Comparison of ENCODE assay signal across 12 cellular contexts in genomic region chr12:46210835-46211439, GRCh38. TPM values are rescaled to one million over a fixed set of nuclear protein-coding genes. Genes with fewer than 3 reads are reported as not detected.
DNase-seq lines count a peak whose midpoint lies in the region; ATAC-seq and TF ChIP-seq lines count a peak whose summit lies in the region.
"Had no signal": no experiment of that assay in that cellular context is flagged by ENCODE, and none has a peak within 500 bp of the region (broad histone marks: within the 10 kb centered on the region; RNA-seq: fewer than 3 reads in every experiment).

No MANE protein-coding gene starts in this region.

- TF ChIP-seq CTCF in esophagus muscularis mucosa (IDR thresholded peaks at IDR 0.05), result no peak
- TF ChIP-seq CTCF in spleen (IDR thresholded peaks at IDR 0.05 in 8 of 11, conservative IDR thresholded peaks at IDR 0.05 in 3 of 11), result peak in 1 of 11 experiments; percentile 1

- CTCF ChIA-PET in activated CD8-positive, alpha-beta memory T cell treated with anti-CD3 and anti-CD28 coated beads, Interleukin-2, amount 10 ng/mL, durations not matched to agents 7 days and 5 days (lab: Charles Lee), result no interaction called here

- H3K4me1 ChIP-seq in esophagus muscularis mucosa (peaks cover 43 to 87% (median 73%) of the 10 kb centered on the region in 4 donors), spleen (peaks cover 35 to 100% (median 83%) of the 10 kb centered on the region in 6 donors)

- H3K36me3 ChIP-seq in esophagus muscularis mucosa (peaks cover 0 to 7% (median 0%) of the 10 kb centered on the region in 4 donors), spleen (peaks cover 0 to 37% (median 4%) of the 10 kb centered on the region in 6 donors)

- intact Hi-C loops in esophagus muscularis mucosa (cut with DNase I), result no loop called here
- intact Hi-C loops in spleen (cut with DNase I; ENCODE audit: low total_unique reads), result no loop called here

- H3K9me3 ChIP-seq in esophagus muscularis mucosa (no peaks in the 10 kb centered on the region), spleen (no peaks in the 10 kb centered on the region)

- peaks cover 70% of the 10 kb centered on the region for H3K4me1 Mint-ChIP-seq in activated CD8-positive, alpha-beta memory T cell treated with anti-CD3 and anti-CD28 coated beads, Interleukin-2, amount 10 ng/mL, durations not matched to agents 7 days and 5 days
- peaks cover 75% of the 10 kb centered on the region for H3K4me1 Mint-ChIP-seq in T-helper 2 cell treated with Interferon-gamma antibody and Interleukin-4, amounts not matched to agents 5 μg/mL and 100 μg/mL, for 36 hours (ENCODE audit: low read depth)

- no peak for TF ChIP-seq POLR2A in esophagus muscularis mucosa (IDR thresholded peaks at IDR 0.05; ENCODE audit: low read depth)
- TF ChIP-seq POLR2A in spleen (IDR thresholded peaks at IDR 0.05), result no peak

- no peak for DNase-seq in activated CD8-positive, alpha-beta memory T cell treated with anti-CD3 and anti-CD28 coated beads, Interleukin-2, amount 10 ng/mL, durations not matched to agents 7 days and 5 days
- DNase-seq in activated CD8-positive, alpha-beta memory T cell treated with anti-CD3 and anti-CD28 coated beads, Interleukin-2, amount 50 U/mL, for 4 hours, result no peak
- no peak for DNase-seq in T-helper 2 cell treated with Interferon-gamma antibody and Interleukin-4, amounts not matched to agents 5 μg/mL and 100 μg/mL, for 36 hours (ENCODE audit: low spot score)
- DNase-seq in esophagus muscularis mucosa (ENCODE audit: extremely low spot score) (no peak), spleen (no peak), SHP77 (lab: John Stamatoyannopoulos, UW) (no peak), superior temporal gyrus (ENCODE audit: extremely low spot score) (no peak)
- DNase-seq in stimulated activated CD4-positive, alpha-beta T cell treated with anti-CD3 and anti-CD28 coated beads, Interleukin-2, amount 100 ng/mL, for 24 hours, result no peak
- DNase-seq: IMR-90, NCI-H146 had no signal

- no peaks in the 10 kb centered on the region for H3K27me3 Mint-ChIP-seq in activated CD8-positive, alpha-beta memory T cell treated with anti-CD3 and anti-CD28 coated beads, Interleukin-2, amount 10 ng/mL, durations not matched to agents 7 days and 5 days
- H3K27me3 Mint-ChIP-seq in T-helper 2 cell treated with Interferon-gamma antibody and Interleukin-4, amounts not matched to agents 5 μg/mL and 100 μg/mL, for 36 hours (ENCODE audit: low read depth), result no peaks in the 10 kb centered on the region
- H3K27me3 Mint-ChIP-seq: brain had no signal

- H3K27ac ChIP-seq in esophagus muscularis mucosa (replicated peaks in 1 of 4) (peak overlapping the region; percentile 73 to 79 (median 77)), spleen (peak overlapping the region; percentile 49 to 91 (median 72))

- ATAC-seq in activated CD8-positive, alpha-beta memory T cell treated with anti-CD3 and anti-CD28 coated beads, Interleukin-2, amount 10 ng/mL, durations not matched to agents 7 days and 5 days, result no peak

- TF ChIP-seq EP300 in esophagus muscularis mucosa (IDR thresholded peaks at IDR 0.05), result no peak

- no peaks in the 10 kb centered on the region for H3K9me3 Mint-ChIP-seq in activated CD8-positive, alpha-beta memory T cell treated with anti-CD3 and anti-CD28 coated beads, Interleukin-2, amount 10 ng/mL, durations not matched to agents 7 days and 5 days (ENCODE audit: low read depth)
- no peaks in the 10 kb centered on the region for H3K9me3 Mint-ChIP-seq in T-helper 2 cell treated with Interferon-gamma antibody and Interleukin-4, amounts not matched to agents 5 μg/mL and 100 μg/mL, for 36 hours
- H3K9me3 Mint-ChIP-seq: brain, neural crest cell had no signal

- H3K27me3 ChIP-seq in esophagus muscularis mucosa (no peaks in the 10 kb centered on the region), spleen (replicated peaks in 1 of 7) (no peaks in the 10 kb centered on the region)

- H3K4me3 ChIP-seq in esophagus muscularis mucosa, result no peak overlapping the region
- H3K4me3 ChIP-seq in spleen, result no peak overlapping the region

- H3K4me3 Mint-ChIP-seq in activated CD8-positive, alpha-beta memory T cell treated with anti-CD3 and anti-CD28 coated beads, Interleukin-2, amount 10 ng/mL, durations not matched to agents 7 days and 5 days, result peak overlapping the region; percentile 16
- H3K4me3 Mint-ChIP-seq in T-helper 2 cell treated with Interferon-gamma antibody and Interleukin-4, amounts not matched to agents 5 μg/mL and 100 μg/mL, for 36 hours, result peak overlapping the region; percentile 54
- H3K4me3 Mint-ChIP-seq: brain, neural crest cell had no signal

- peak overlapping the region; percentile 76 for H3K27ac Mint-ChIP-seq in activated CD8-positive, alpha-beta memory T cell treated with anti-CD3 and anti-CD28 coated beads, Interleukin-2, amount 10 ng/mL, durations not matched to agents 7 days and 5 days
- H3K27ac Mint-ChIP-seq in T-helper 2 cell treated with Interferon-gamma antibody and Interleukin-4, amounts not matched to agents 5 μg/mL and 100 μg/mL, for 36 hours, result peak overlapping the region; percentile 84

- peaks cover 73% of the 10 kb centered on the region for H3K36me3 Mint-ChIP-seq in activated CD8-positive, alpha-beta memory T cell treated with anti-CD3 and anti-CD28 coated beads, Interleukin-2, amount 10 ng/mL, durations not matched to agents 7 days and 5 days
- H3K36me3 Mint-ChIP-seq in T-helper 2 cell treated with Interferon-gamma antibody and Interleukin-4, amounts not matched to agents 5 μg/mL and 100 μg/mL, for 36 hours (ENCODE audit: low read depth), result peaks cover 70% of the 10 kb centered on the region

- WGBS in esophagus muscularis mucosa, result 98% methylated on average over 6 of the region's 6 CpGs
- 57 to 76% (median 67%) methylated on average over 6 of the region's 6 CpGs for WGBS in spleen, 5 donors

RNA-seq across cellular contexts. Expression of gene SLC38A1, which starts 57.9 kb away (rescaled TPM):
- total RNA-seq in activated CD8-positive, alpha-beta memory T cell treated with anti-CD3 and anti-CD28 coated beads, Interleukin-2, amount 10 ng/mL, durations not matched to agents 7 days and 5 days, result 100 to 1,000 TPM; 149 to 180 TPM
- 100 to 1,000 TPM; 173 to 200 (median 193) TPM for total RNA-seq in esophagus muscularis mucosa
- 100 to 1,000 TPM in 3 of 7 donors, 10 to 100 TPM in 4; 82.3 to 142 (median 94.4) TPM for total RNA-seq in spleen
- polyA plus RNA-seq in spleen, result 10 to 100 TPM; 26.9 to 33.8 (median 30.7) TPM
